Comparison of ENCODE assay signal across 14 cellular contexts in genomic region chr4:16573744-16574143, GRCh38.
DNase-seq lines count a peak whose midpoint lies in the region; ATAC-seq and TF ChIP-seq lines count a peak whose summit lies in the region.
"Had no signal": no experiment of that assay in that cellular context is flagged by ENCODE, and none has a peak within 500 bp of the region (broad histone marks: within the 10 kb centered on the region; RNA-seq: fewer than 3 reads in every experiment).

No MANE protein-coding gene starts in this region.

- DNase-seq in HCEC 1CT (peak; percentile 20), breast epithelium (ENCODE audit: low spot score in 2 of 2) (peak in 1 of 2 donors; percentile 53), left ventricle myocardium superior (no peak), tibial nerve (ENCODE audit: low spot score in 2 of 2) (peak; percentile 34 to 87), NCI-H1436 (lab: John Stamatoyannopoulos, UW) (no peak), SHP77 treated with DMSO at 0.1 percent for 48 hours (lab: John Stamatoyannopoulos, UW) (no peak), COR-L47 (lab: John Stamatoyannopoulos, UW) (no peak)
- DNase-seq: activated CD4-positive, alpha-beta T cell treated with anti-CD3 and anti-CD28 coated beads, Interleukin-2, amount 50 U/mL, for 1 hour; NCI-H1436 treated with DMSO at 0.1 percent for 48 hours; NCI-H526; spleen; T-helper 17 cell had no signal

- H3K27ac ChIP-seq in breast epithelium = peak overlapping the region; percentile 21 to 75
- H3K27ac ChIP-seq in tibial nerve = peak overlapping the region in 2 of 4 donors; percentile 2 to 63
- H3K27ac ChIP-seq: RWPE1, spleen had no signal

- H3K4me3 ChIP-seq in breast epithelium (no peak overlapping the region), tibial nerve (no peak overlapping the region)
- H3K4me3 ChIP-seq: spleen had no signal

- TF ChIP-seq CTCF in breast epithelium (IDR thresholded peaks at IDR 0.05) = no peak
- TF ChIP-seq CTCF in tibial nerve (IDR thresholded peaks at IDR 0.05) = no peak

- peak; percentile 94 for ATAC-seq in left ventricle myocardium superior
- ATAC-seq in HG02970 (IDR thresholded peaks at IDR 0.05; ENCODE audit: low FRiP score, unreplicated experiment) = no peak
- ATAC-seq: T-helper 17 cell had no signal

- H3K4me1 ChIP-seq in breast epithelium (peaks cover 5 to 7% of the 10 kb centered on the region in 2 donors), tibial nerve (peaks cover 0 to 22% (median 0%) of the 10 kb centered on the region in 4 donors)

- TF ChIP-seq POLR2A in breast epithelium (IDR thresholded peaks at IDR 0.05) (no peak), tibial nerve (IDR thresholded peaks at IDR 0.05) (no peak)

- H3K9me3 ChIP-seq in breast epithelium (no peaks in the 10 kb centered on the region), tibial nerve (no peaks in the 10 kb centered on the region)
- H3K9me3 ChIP-seq: spleen had no signal

- no peaks in the 10 kb centered on the region for H3K27me3 ChIP-seq in breast epithelium
- H3K27me3 ChIP-seq in tibial nerve = no peaks in the 10 kb centered on the region
- H3K27me3 ChIP-seq: spleen had no signal

- intact Hi-C loops in breast epithelium (cut with DNase I; ENCODE audit: low total_unique reads) (no loop called here), left ventricle myocardium superior (cut with micrococcal nuclease) (no loop called here)

- TF ChIP-seq EP300 in tibial nerve (IDR thresholded peaks at IDR 0.05) = peak in 1 of 2 donors; percentile 56

- 24 to 44% methylated on average over 5 of the region's 5 CpGs for WGBS in tibial nerve, 2 donors

- H3K36me3 ChIP-seq in breast epithelium (no peaks in the 10 kb centered on the region), tibial nerve (no peaks in the 10 kb centered on the region)
- H3K36me3 ChIP-seq: spleen had no signal

Comparison
In these comparisons a context has a peak if more than half of its experiments do, and no peak if none do; other contexts are left out.
1. DNase-seq: peak in HCEC 1CT (single experiment) and tibial nerve (2 of 2); none in left ventricle myocardium superior (single experiment), NCI-H1436 (single experiment), SHP77 treated with DMSO at 0.1 percent for 48 hours (single experiment) and COR-L47 (single experiment).